Comparison of ENCODE assay signal across 1 cellular context in genomic region chr16:89695086-89695874, GRCh38.
TF ChIP-seq lines count a peak whose summit lies in the region.

No MANE protein-coding gene starts in this region.

TF ChIP-seq in GM23338, 12 proteins besides CTCF, POLR2A, EP300 and RAD21 (continued from another document):
- no peak for TF ChIP-seq ZNF462 (CRISPR knock-in tag; IDR thresholded peaks at IDR 0.05)
